1 cellular context compared by ENCODE assay signal in genomic region chr15:71237456-71238188, GRCh38.
A peak's percentile ranks its signal among the peaks of the same experiment; 100 is the strongest.
TF ChIP-seq lines count a peak whose summit lies in the region.

No MANE protein-coding gene starts in this region.

TF ChIP-seq in K562, 482 proteins besides CTCF, POLR2A, EP300 and RAD21 (continued from another document and continues in another):
- TF ChIP-seq SIN3A (IDR thresholded peaks at IDR 0.05; ENCODE audit: borderline replicate concordance in 2 of 2, control insufficient read depth in 1 of 2, low read depth in 2 of 2, low read length in 2 of 2) (no peak), CBFA2T3 (IDR thresholded peaks at IDR 0.05) (peak; percentile 21; the same call in 1 of the 2 replicates), SAP30 (IDR thresholded peaks at IDR 0.05; ENCODE audit: borderline replicate concordance, insufficient read depth, low read depth, low read length, poor library complexity, severe bottlenecking) (no peak), TAL1 (IDR thresholded peaks at IDR 0.05) (no peak), ERF (CRISPR knock-in tag; IDR thresholded peaks at IDR 0.05) (peak; percentile 54; the same call in 1 of the 2 replicates), ZMIZ1 (IDR thresholded peaks at IDR 0.05; ENCODE audit: low read depth in 2 of 2, low read length in 2 of 2) (no peak), VEZF1 (CRISPR knock-in tag; IDR thresholded peaks at IDR 0.05) (peak; percentile 66), ZNF175 (CRISPR knock-in tag; IDR thresholded peaks at IDR 0.05; ENCODE audit: low read depth) (peak; percentile 63; the same call in 1 of the 2 replicates), TRIM25 (IDR thresholded peaks at IDR 0.05; ENCODE audit: borderline replicate concordance) (no peak), MTA1 (IDR thresholded peaks at IDR 0.05; ENCODE audit: borderline replicate concordance) (no peak), PYGO2 (tag; IDR thresholded peaks at IDR 0.05) (no peak), ZBTB11 (CRISPR knock-in tag; IDR thresholded peaks at IDR 0.05) (peak in 1 of 3 experiments; percentile 55; a peak in 1 of 6 replicates), ZNF57 (CRISPR knock-in tag; IDR thresholded peaks at IDR 0.05) (no peak), ZSCAN32 (CRISPR knock-in tag; IDR thresholded peaks at IDR 0.05) (no peak), ATF2 (CRISPR knock-in tag; IDR thresholded peaks at IDR 0.05) (no peak), SRSF9 (IDR thresholded peaks at IDR 0.05; ENCODE audit: borderline replicate concordance, low read depth, low read length) (no peak), ZNF282 (CRISPR knock-in tag; IDR thresholded peaks at IDR 0.05) (no peak), NFRKB (IDR thresholded peaks at IDR 0.05; ENCODE audit: low read depth) (no peak), ZNF197 (CRISPR knock-in tag; IDR thresholded peaks at IDR 0.05; ENCODE audit: low read depth) (0 out of 2 replicates have a peak, but pooled peaks have one; percentile 52), ZNF512 (tag; IDR thresholded peaks at IDR 0.05) (no peak), ZNF444 (CRISPR knock-in tag; IDR thresholded peaks at IDR 0.05) (no peak), NONO (IDR thresholded peaks at IDR 0.05; ENCODE audit: low read depth in 2 of 2, low read length in 1 of 2) (no peak), MAFG (tag; conservative IDR thresholded peaks at IDR 0.05) (peak; percentile 29; the same call in 1 of the 2 replicates), ZSCAN29 (IDR thresholded peaks at IDR 0.05) (no peak), CREM (IDR thresholded peaks at IDR 0.05; ENCODE audit: low read depth) (0 out of 2 replicates have a peak, but pooled peaks have one; percentile 14), ZNF12 (CRISPR knock-in tag; IDR thresholded peaks at IDR 0.05) (no peak), ETV1 (tag; conservative IDR thresholded peaks at IDR 0.05; ENCODE audit: low read depth) (no peak), EHMT2 (IDR thresholded peaks at IDR 0.05) (no peak), ILF3 (IDR thresholded peaks at IDR 0.05; ENCODE audit: borderline replicate concordance) (no peak), DPF2 (IDR thresholded peaks at IDR 0.05) (no peak), ARID3B (CRISPR knock-in tag; IDR thresholded peaks at IDR 0.05; ENCODE audit: borderline replicate concordance) (no peak), CBX1 (IDR thresholded peaks at IDR 0.05; ENCODE audit: low read depth) (no peak; the same call in 1 of the 2 replicates), ARHGAP35 (IDR thresholded peaks at IDR 0.05; ENCODE audit: partially characterized antibody) (no peak), CCNT2 (IDR thresholded peaks at IDR 0.05; ENCODE audit: borderline replicate concordance, extremely low read depth, insufficient read length, low read depth, low read length) (no peak), SAFB2 (IDR thresholded peaks at IDR 0.05; ENCODE audit: borderline replicate concordance, low read depth, low read length, severe bottlenecking) (no peak), RUNX1 (IDR thresholded peaks at IDR 0.05; ENCODE audit: low read depth) (no peak), NCOA6 (IDR thresholded peaks at IDR 0.05) (no peak), ZNF644 (tag; IDR thresholded peaks at IDR 0.05; ENCODE audit: low read depth) (no peak), ZNF75A (CRISPR knock-in tag; IDR thresholded peaks at IDR 0.05) (no peak), POLR2AphosphoS5 (IDR thresholded peaks at IDR 0.05; ENCODE audit: control insufficient read depth, insufficient read depth, low read depth, low read length) (no peak), HCFC1 (IDR thresholded peaks at IDR 0.05; ENCODE audit: low read depth, low read length) (no peak), PATZ1 (CRISPR knock-in tag; IDR thresholded peaks at IDR 0.05; ENCODE audit: borderline replicate concordance) (no peak), SAFB (IDR thresholded peaks at IDR 0.05; ENCODE audit: borderline replicate concordance, low read depth, low read length) (no peak), SNIP1 (IDR thresholded peaks at IDR 0.05; ENCODE audit: low read depth) (no peak), ZC3H11A (IDR thresholded peaks at IDR 0.05; ENCODE audit: low read depth, low read length) (no peak), ID3 (CRISPR knock-in tag; IDR thresholded peaks at IDR 0.05) (no peak), ID3 (tag; IDR thresholded peaks at IDR 0.05) (no peak), NFE2 (IDR thresholded peaks at IDR 0.05; ENCODE audit: low read depth) (peak; percentile 66), NFIC (IDR thresholded peaks at IDR 0.05) (peak; percentile 48), MEF2D (tag; conservative IDR thresholded peaks at IDR 0.05; ENCODE audit: low read depth) (no peak), ILK (tag; IDR thresholded peaks at IDR 0.05; ENCODE audit: borderline replicate concordance, low read depth) (no peak), BCOR (IDR thresholded peaks at IDR 0.05) (no peak), ZNF785 (CRISPR knock-in tag; IDR thresholded peaks at IDR 0.05) (no peak), EZH2 (IDR thresholded peaks at IDR 0.05; ENCODE audit: borderline replicate concordance, low read depth, low read length) (no peak), RBFOX2 (IDR thresholded peaks at IDR 0.05; ENCODE audit: low read depth, low read length) (no peak)
